In genomic region chr4:21697583-21697982, GRCh38 we compare ENCODE assay signal across 10 cellular contexts.
DNase-seq lines count a peak whose midpoint lies in the region; ATAC-seq and TF ChIP-seq lines count a peak whose summit lies in the region.
"Had no signal": no experiment of that assay in that cellular context is flagged by ENCODE, and none has a peak within 500 bp of the region (broad histone marks: within the 10 kb centered on the region; RNA-seq: fewer than 3 reads in every experiment).

No MANE protein-coding gene starts in this region.

- TF ChIP-seq CTCF in astrocyte of the spinal cord (IDR thresholded peaks at IDR 0.05; ENCODE audit: low read depth, low read length) (no peak), kidney epithelial cell (IDR thresholded peaks at IDR 0.05; ENCODE audit: insufficient read depth, low read length, poor library complexity, severe bottlenecking) (no peak)

- H3K36me3 ChIP-seq in kidney epithelial cell (ENCODE audit: control insufficient read depth, insufficient read depth, low read length) = no peaks in the 10 kb centered on the region

- H3K4me3 ChIP-seq in astrocyte of the spinal cord (ENCODE audit: low read depth, low read length) = no peak overlapping the region
- no peak overlapping the region for H3K4me3 ChIP-seq in kidney epithelial cell (ENCODE audit: low read depth, low read length)

- intact Hi-C loops in Right ventricle myocardium superior (cut with DNase I) = no loop called here

- in situ Hi-C loops in ACHN (cut with HindIII; ENCODE audit: low pct_ligation_motif_present, low pct_unique_long_range_greater_than_20kb, low sequenced_read_pairs) = no loop called here
- in situ Hi-C loops in astrocyte of the spinal cord (cut with HindIII; ENCODE audit: low sequenced_read_pairs) = no loop called here

- DNase-seq in ACHN (peak; percentile 51), HK-2 (ENCODE audit: unreplicated experiment) (peak; percentile 64), astrocyte of the spinal cord (ENCODE audit: low read depth, low spot score) (peak; percentile 24), kidney epithelial cell (ENCODE audit: low read depth) (peak; percentile 60), DMS114 treated with DMSO at 0.1 percent for 48 hours (lab: John Stamatoyannopoulos, UW; ENCODE audit: unreplicated experiment) (no peak), Right ventricle myocardium superior (no peak), NCI-H1930 (lab: John Stamatoyannopoulos, UW) (no peak)
- DNase-seq: NCI-H187, T-helper 1 cell had no signal

- H3K27me3 ChIP-seq in kidney epithelial cell (ENCODE audit: control insufficient read depth, insufficient read depth, low read length) = no peaks in the 10 kb centered on the region

- ATAC-seq in HG02588 (IDR thresholded peaks at IDR 0.05; ENCODE audit: unreplicated experiment) (no peak), Right ventricle myocardium superior (ENCODE audit: poor library complexity) (no peak)

Comparison
In these comparisons a context has a peak if more than half of its experiments do, and no peak if none do; other contexts are left out.
1. DNase-seq: peak in ACHN (single experiment), HK-2 (single experiment), astrocyte of the spinal cord (single experiment) and kidney epithelial cell (single experiment); none in DMS114 treated with DMSO at 0.1 percent for 48 hours (single experiment), Right ventricle myocardium superior (single experiment) and NCI-H1930 (0 of 2).